Comparison of ENCODE assay signal across 27 cellular contexts in the genomic region with DNA sequence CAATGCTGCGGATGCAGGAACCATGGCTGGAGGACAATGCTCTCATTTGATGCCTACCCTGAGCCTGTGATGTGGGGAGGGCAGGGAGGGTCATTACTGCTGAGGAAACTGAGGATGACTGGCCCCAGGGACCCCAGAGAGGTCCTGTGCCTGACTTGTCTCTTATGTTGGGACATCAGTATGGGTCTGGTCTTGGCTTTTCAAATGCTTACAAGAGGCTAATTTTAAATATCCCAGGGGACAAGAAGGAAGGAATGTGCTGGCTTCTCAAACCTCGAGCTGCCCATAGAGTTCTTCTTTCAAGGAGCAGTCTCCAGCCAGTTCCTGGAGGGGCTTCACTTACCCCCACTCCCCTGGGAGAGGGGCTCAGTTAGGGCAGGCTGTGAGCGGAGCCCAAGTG.
"Had no signal": no experiment of that assay in that cellular context is flagged by ENCODE, and none has a peak within 500 bp of the region (broad histone marks: within the 10 kb centered on the region; RNA-seq: fewer than 3 reads in every experiment).

No MANE protein-coding gene starts in this region.

- H3K27ac ChIP-seq: epithelial cell of prostate, foreskin keratinocyte, left lung, neutrophil, parathyroid adenoma, sigmoid colon, stomach, transverse colon, vagina had no signal

- H3K9me3 ChIP-seq: left lung, neutrophil, sigmoid colon, transverse colon, vagina had no signal

- DNase-seq: cerebellar nuclear complex; effector CD8-positive, alpha-beta T cell; endodermal cell; foreskin keratinocyte; glutamatergic neuron; heart right ventricle; hippocampal formation; left cardiac atrium; left lung; mammary epithelial cell; mesendoderm; midbrain; naive thymus-derived CD4-positive, alpha-beta T cell; nephron progenitor cell; sigmoid colon; stimulated activated CD4-positive, alpha-beta T cell treated with anti-CD3 and anti-CD28 coated beads, Interleukin-2, amount 100 ng/mL, for 24 hours; stimulated activated CD4-positive, alpha-beta T cell treated with anti-CD3 and anti-CD28 coated beads, Interleukin-4, amount 100 ng/mL, for 24 hours; stimulated activated naive CD4-positive, alpha-beta T cell treated with Interleukin-2 at 50 U/mL for 16 hours; stomach; transverse colon had no signal

- ATAC-seq: esophagus mucosa; foreskin keratinocyte; gastroesophageal sphincter; left cardiac atrium; left lung; naive thymus-derived CD4-positive, alpha-beta T cell; stimulated activated effector memory CD8-positive, alpha-beta T cell treated with anti-CD3 and anti-CD28 coated beads, Interleukin-12 subunit alpha, Interleukin-12 subunit beta, amount 100 ng/mL, for 72 hours had no signal

- H3K36me3 ChIP-seq: gastroesophageal sphincter, heart right ventricle, left lung, neutrophil, sigmoid colon, stomach, transverse colon, vagina had no signal

- H3K79me2 ChIP-seq: parathyroid adenoma had no signal

- H3K4me1 ChIP-seq: foreskin keratinocyte, left lung, parathyroid adenoma, sigmoid colon had no signal

- H3K9ac ChIP-seq: parathyroid adenoma had no signal

- H3K4me3 ChIP-seq: gastroesophageal sphincter, heart right ventricle, left lung, sigmoid colon, stomach, transverse colon, vagina had no signal

- H2AFZ ChIP-seq: parathyroid adenoma had no signal

- H3K27me3 ChIP-seq: gastroesophageal sphincter, left lung, neutrophil, sigmoid colon, stomach, transverse colon, vagina had no signal
